Comparison of ENCODE assay signal across 8 cellular contexts in the genomic region with DNA sequence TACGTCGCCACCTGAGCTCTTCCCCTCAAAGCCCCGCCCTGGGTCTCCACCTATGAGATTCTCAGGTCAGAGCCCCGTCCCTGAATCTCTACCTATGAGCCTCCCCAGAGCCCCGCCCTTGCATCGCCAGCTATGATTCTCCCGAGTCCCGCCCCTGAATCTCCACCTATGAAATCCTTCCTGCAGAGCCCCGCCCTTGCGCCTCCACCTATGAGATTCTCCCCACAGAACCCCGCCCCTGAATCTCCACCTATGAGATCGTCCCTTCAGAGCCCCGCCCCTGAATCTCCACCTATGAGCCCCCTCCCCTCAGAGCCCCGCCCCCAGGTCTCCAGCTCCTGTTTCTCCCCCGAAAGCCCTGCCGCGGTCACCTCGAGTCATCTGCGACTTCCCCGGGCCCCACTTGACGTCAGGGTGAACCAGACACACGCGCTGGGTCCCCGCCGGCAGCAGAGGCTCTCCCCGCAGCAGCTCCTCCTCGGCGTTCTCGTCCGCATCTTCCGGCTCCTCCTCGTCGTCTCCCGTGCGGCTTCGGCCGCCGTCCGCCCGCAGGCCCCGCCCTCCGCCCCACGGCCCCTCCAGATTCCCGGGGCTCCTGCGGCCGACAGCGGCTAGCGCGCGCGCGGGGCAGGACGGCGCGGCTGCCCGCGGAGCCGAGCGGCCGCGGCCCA. TPM values are rescaled to one million over a fixed set of nuclear protein-coding genes. Genes with fewer than 3 reads are reported as not detected.
A peak's percentile ranks its signal among the peaks of the same experiment; 100 is the strongest.
DNase-seq lines count a peak whose midpoint lies in the region; ATAC-seq, FAIRE-seq and TF ChIP-seq lines count a peak whose summit lies in the region.

No MANE protein-coding gene starts in this region.

- FAIRE-seq in bronchial epithelial cell (lab: Jason Lieb, UNC) = no peak

- peaks cover 6% of the 10 kb centered on the region for H3K36me3 ChIP-seq in bronchial epithelial cell (ENCODE audit: control insufficient read depth, insufficient read depth, low read length)

- TF ChIP-seq CTCF in bronchial epithelial cell (IDR thresholded peaks at IDR 0.05; ENCODE audit: insufficient read depth, low read length, severe bottlenecking) = no peak

- no peaks in the 10 kb centered on the region for H3K27me3 ChIP-seq in bronchial epithelial cell (ENCODE audit: control insufficient read depth, insufficient read depth, low read length)

- DNase-seq in T-helper 1 cell (peak; percentile 97 to 99 (median 98)), bronchial epithelial cell (ENCODE audit: low read depth) (peak; percentile 97), kidney tubule cell (ENCODE audit: low spot score) (peak; percentile 99), NCI-H2107 (lab: John Stamatoyannopoulos, UW) (no peak)
- DNase-seq in stimulated activated CD4-positive, alpha-beta T cell treated with anti-CD3 and anti-CD28 coated beads, Interleukin-1b, Interleukin-23, amount 100 ng/mL, for 48 hours = peak; percentile 100
- DNase-seq in stimulated activated naive CD4-positive, alpha-beta T cell treated with Interleukin-2 at 50 U/mL for 16 hours (lab: John Stamatoyannopoulos, UW) = no peak

- peak; percentile 64 for TF ChIP-seq POLR2A in GM18526 (IDR thresholded peaks at IDR 0.05; ENCODE audit: extremely low read depth, insufficient read length)

- peak; percentile 45 for ATAC-seq in HG03060 (IDR thresholded peaks at IDR 0.05; ENCODE audit: low read depth, unreplicated experiment)

- peak overlapping the region; percentile 77 for H3K4me3 ChIP-seq in bronchial epithelial cell (ENCODE audit: low read depth, low read length)

RNA-seq across cellular contexts. Expression of a gene that starts 0.4 kb away (rescaled TPM):
- total RNA-seq in bronchial epithelial cell = 46.6 and 68.2 TPM in 2 replicates

RNA-seq across cellular contexts. Expression of a gene that starts 37.0 kb away (rescaled TPM):
- total RNA-seq in bronchial epithelial cell = 3.9 and 9.3 TPM in 2 replicates

Comparison
In these comparisons a context has a peak if more than half of its experiments do, and no peak if none do; other contexts are left out.
1. DNase-seq: peak in T-helper 1 cell (5 of 5), bronchial epithelial cell (single experiment), kidney tubule cell (single experiment) and stimulated activated CD4-positive, alpha-beta T cell treated with anti-CD3 and anti-CD28 coated beads, Interleukin-1b, Interleukin-23, amount 100 ng/mL, for 48 hours (single experiment); none in NCI-H2107 (single experiment) and stimulated activated naive CD4-positive, alpha-beta T cell treated with Interleukin-2 at 50 U/mL for 16 hours (single experiment).